8 cellular contexts compared by ENCODE assay signal in the genomic region with DNA sequence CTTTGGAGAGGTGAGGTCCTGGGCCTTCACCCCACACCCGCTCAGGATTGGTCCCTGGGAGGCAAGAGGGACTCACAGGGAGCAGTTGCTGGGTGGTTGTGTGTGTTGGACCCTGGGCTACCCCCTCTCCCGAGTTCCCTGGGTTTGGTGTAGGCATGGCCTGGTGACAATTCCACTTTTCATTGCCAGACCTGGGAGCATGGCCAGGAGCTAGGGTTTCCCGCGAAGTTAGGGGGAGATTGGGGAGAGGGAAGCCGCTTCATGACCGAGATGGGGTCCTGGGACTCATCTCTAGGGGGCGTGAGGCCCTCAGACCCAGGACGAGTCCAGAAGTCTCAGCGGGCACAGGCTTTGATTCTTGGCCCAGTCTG. TPM values are rescaled to one million over a fixed set of nuclear protein-coding genes. Genes with fewer than 3 reads are reported as not detected.
DNase-seq lines count a peak whose midpoint lies in the region; ATAC-seq and TF ChIP-seq lines count a peak whose summit lies in the region.

No MANE protein-coding gene starts in this region.

- no peak overlapping the region for H3K27ac ChIP-seq in PC-3 (ENCODE audit: low read length)
- H3K27ac ChIP-seq in rectal smooth muscle tissue (ENCODE audit: low read depth, low read length), result peak overlapping the region; percentile 85

- no peaks in the 10 kb centered on the region for H3K79me2 ChIP-seq in PC-3 (ENCODE audit: low read length)

- DNase-seq in PC-3, result no peak
- no peak for DNase-seq in foreskin fibroblast
- no peak for DNase-seq in head of caudate nucleus
- no peak for DNase-seq in stimulated activated naive CD4-positive, alpha-beta T cell (lab: John Stamatoyannopoulos, UW)
- DNase-seq in hippocampal formation (lab: John Stamatoyannopoulos, UW), result no peak

- H3K4me2 ChIP-seq in PC-3 (ENCODE audit: low read length), result peak overlapping the region; percentile 83

- CTCF ChIA-PET in PC-3 (lab: Charles Lee), result no interaction called here

- H2AFZ ChIP-seq in PC-3 (ENCODE audit: low read length), result no peak overlapping the region

- intact Hi-C loops in PC-3 (cut with micrococcal nuclease) (no loop called here), head of caudate nucleus (cut with DNase I) (no loop called here)

- TF ChIP-seq CTCF in PC-3 (conservative IDR thresholded peaks at IDR 0.05; ENCODE audit: low read depth, low read length), result no peak
- TF ChIP-seq CTCF in foreskin fibroblast (IDR thresholded peaks at IDR 0.05; ENCODE audit: low read depth, low read length), result no peak

- no peaks in the 10 kb centered on the region for H3K9me2 ChIP-seq in PC-3 (replicated peaks; ENCODE audit: low read length)

- H3K4me1 ChIP-seq in PC-3 (ENCODE audit: insufficient read depth, low read length), result peaks cover 32% of the 10 kb centered on the region
- peaks cover 20% of the 10 kb centered on the region for H3K4me1 ChIP-seq in rectal smooth muscle tissue (ENCODE audit: control insufficient read depth, insufficient read depth, low read length)

- H3K27me3 ChIP-seq in PC-3 (ENCODE audit: low read length) (peaks cover 20% of the 10 kb centered on the region), rectal smooth muscle tissue (ENCODE audit: control insufficient read depth, insufficient read depth, low read length) (no peaks in the 10 kb centered on the region)

- H3K9ac ChIP-seq in PC-3 (ENCODE audit: low read length) (no peak overlapping the region), rectal smooth muscle tissue (ENCODE audit: low read length) (peak overlapping the region; percentile 2)

- H3K4me3 ChIP-seq in GM08714 (ENCODE audit: low read length) (peak overlapping the region; percentile 65; the same call in 1 of the 2 replicates), PC-3 (ENCODE audit: low read length) (peak overlapping the region; percentile 58; the same call in 1 of the 2 replicates), foreskin fibroblast (ENCODE audit: low read depth in 1 of 2, low read length in 2 of 2) (peak overlapping the region; percentile 5 to 35), rectal smooth muscle tissue (ENCODE audit: low read length) (peak overlapping the region; percentile 73)

- no TSS peak for BruUV-seq in PC-3 (replicated peaks; lab: Mats Ljungman, UMichigan)

- H3F3A ChIP-seq in PC-3 (ENCODE audit: low read length, unreplicated experiment), result no peaks in the 10 kb centered on the region

- H4K20me1 ChIP-seq in PC-3 (ENCODE audit: low read length), result 0 out of 2 replicates have a peak, but pooled peaks cover 3% of the 10 kb centered on the region

- no peak for ATAC-seq in PC-3
- no peak for ATAC-seq in HG03378 (IDR thresholded peaks at IDR 0.05; ENCODE audit: unreplicated experiment)

- H3K9me3 ChIP-seq in PC-3 (ENCODE audit: low read length), result no peaks in the 10 kb centered on the region

- POLR2A ChIA-PET in PC-3 (lab: Charles Lee; ENCODE audit: unreplicated experiment), result no interaction called here

- no peaks in the 10 kb centered on the region for H3K36me3 ChIP-seq in PC-3 (ENCODE audit: low read depth, low read length)
- no peaks in the 10 kb centered on the region for H3K36me3 ChIP-seq in rectal smooth muscle tissue (ENCODE audit: control insufficient read depth, insufficient read depth, low read length)

RNA-seq across cellular contexts. Expression of gene PALD1, which starts 0.6 kb away (rescaled TPM):
- total RNA-seq in PC-3 (2014; rRNA removed), result 0.46 and 0.80 TPM in 2 replicates

RNA-seq across cellular contexts. Expression of gene NODAL, which starts 37.7 kb away (rescaled TPM):
- not detected in 2 replicates for total RNA-seq in PC-3 (2014; rRNA removed)

Comparison
In these comparisons a context has a peak if more than half of its experiments do, and no peak if none do; other contexts are left out.
1. H3K4me3 ChIP-seq: peak in every context shown above with its lines; median percentile 73 in rectal smooth muscle tissue; 65 in GM08714; 58 in PC-3; 20 in foreskin fibroblast.